In genomic region chr3:129973853-129974252, GRCh38 we compare ENCODE assay signal across 25 cellular contexts. TPM values are rescaled to one million over a fixed set of nuclear protein-coding genes. Genes with fewer than 3 reads are reported as not detected.
DNase-seq lines count a peak whose midpoint lies in the region; ATAC-seq, FAIRE-seq and TF ChIP-seq lines count a peak whose summit lies in the region.
"Had no signal": no experiment of that assay in that cellular context is flagged by ENCODE, and none has a peak within 500 bp of the region (broad histone marks: within the 10 kb centered on the region; RNA-seq: fewer than 3 reads in every experiment).

No MANE protein-coding gene starts in this region.

- ATAC-seq in GM21515 (IDR thresholded peaks at IDR 0.05; ENCODE audit: unreplicated experiment), result no peak
- ATAC-seq: foreskin keratinocyte; left cardiac atrium; stimulated activated memory B cell treated with anti-CD40 and anti-IgM and Interleukin-4, amounts not matched to agents 10 μg/mL and 1 μg/mL and 100 μg/mL, for 72 hours had no signal

- peaks cover 10% of the 10 kb centered on the region for H3K79me2 ChIP-seq in osteoblast (ENCODE audit: insufficient read depth, low read length)

- DNase-seq in NCI-H82 (lab: John Stamatoyannopoulos, UW), result peak; percentile 15
- no peak for DNase-seq in NCI-H82 treated with DMSO at 0.1 percent for 48 hours (lab: John Stamatoyannopoulos, UW; ENCODE audit: unreplicated experiment)
- no peak for DNase-seq in osteoblast (ENCODE audit: insufficient read length, low spot score, missing footprints)
- DNase-seq in RCC 7860 (ENCODE audit: low spot score), result no peak
- DNase-seq in GDM1 (lab: John Stamatoyannopoulos, UW), result no peak
- DNase-seq: activated CD4-positive, alpha-beta memory T cell treated with anti-CD3 and anti-CD28 coated beads for 36 hours; activated T-cell treated with anti-CD3 and anti-CD28 coated beads, Interleukin-2, amount 50 U/mL, for 4 hours; AML-193; foreskin keratinocyte; left cardiac atrium; midbrain; NCI-H1417; SIG-M5; tibial artery had no signal

- TF ChIP-seq CTCF in osteoblast (IDR thresholded peaks at IDR 0.05; ENCODE audit: extremely low read depth, low read depth, low read length), result no peak

- no peak for FAIRE-seq in RCC 7860 (lab: Jason Lieb, UNC)
- FAIRE-seq: G401.6 had no signal

- peak overlapping the region; percentile 80 for H3K4me2 ChIP-seq in osteoblast (ENCODE audit: insufficient read depth, low read length)

- peaks cover 3% of the 10 kb centered on the region for H4K20me1 ChIP-seq in osteoblast (ENCODE audit: insufficient read depth, low read length)

- no peak overlapping the region for H3K9ac ChIP-seq in HUES6 (ENCODE audit: low read length)

- H3K27ac ChIP-seq in HUES6 (ENCODE audit: low read depth, low read length), result no peak overlapping the region
- H3K27ac ChIP-seq in osteoblast (ENCODE audit: low read depth, low read length), result no peak overlapping the region
- H3K27ac ChIP-seq: 22Rv1, breast epithelium, foreskin keratinocyte, ovary, tibial artery, VCaP had no signal

- peak overlapping the region; percentile 58 for H3K4me3 ChIP-seq in HUES6 (ENCODE audit: low read depth, low read length)
- H3K4me3 ChIP-seq in iPS-18c (ENCODE audit: insufficient read depth, low read depth, low read length), result peak overlapping the region; percentile 34; the same call in 1 of the 2 replicates
- H3K4me3 ChIP-seq in osteoblast (ENCODE audit: insufficient read depth, low read length), result no peak overlapping the region
- H3K4me3 ChIP-seq: HAP-1, ovary had no signal

- H3K4me1 ChIP-seq in HUES6 (ENCODE audit: control insufficient read depth, insufficient read depth, low read length) (peaks cover 23% of the 10 kb centered on the region), osteoblast (ENCODE audit: insufficient read depth, low read length) (peaks cover 9% of the 10 kb centered on the region)
- H3K4me1 ChIP-seq: foreskin keratinocyte, HAP-1 had no signal

- H2AFZ ChIP-seq in osteoblast (ENCODE audit: low read length), result no peak overlapping the region

- H3K36me3 ChIP-seq in HUES6 (ENCODE audit: control insufficient read depth, insufficient read depth, low read length) (no peaks in the 10 kb centered on the region), osteoblast (ENCODE audit: insufficient read depth, low read length) (peaks cover 17% of the 10 kb centered on the region)
- H3K36me3 ChIP-seq: breast epithelium, HAP-1, ovary, tibial artery had no signal

- H3K27me3 ChIP-seq in HUES6 (ENCODE audit: control insufficient read depth, insufficient read depth, low read length), result peaks cover 99% of the 10 kb centered on the region
- H3K27me3 ChIP-seq in osteoblast (ENCODE audit: insufficient read depth, low read length), result peaks cover 10% of the 10 kb centered on the region
- H3K27me3 ChIP-seq: ovary had no signal

- H3K9me3 ChIP-seq in HUES6 (ENCODE audit: control insufficient read depth, insufficient read depth, low read depth, low read length) (no peaks in the 10 kb centered on the region), iPS-18c (ENCODE audit: control insufficient read depth, insufficient read depth, low read length) (no peaks in the 10 kb centered on the region), osteoblast (ENCODE audit: low read depth, low read length) (no peaks in the 10 kb centered on the region)
- H3K9me3 ChIP-seq: breast epithelium, HAP-1, ovary, tibial artery had no signal

RNA-seq across cellular contexts. Expression of gene TRH, which starts 0.7 kb away (rescaled TPM):
- under 0.01 TPM in 2 replicates for total RNA-seq in osteoblast
- total RNA-seq: activated CD4-positive, alpha-beta memory T cell treated with anti-CD3 and anti-CD28 coated beads for 36 hours; activated T-cell treated with anti-CD3 and anti-CD28 coated beads, Interleukin-2, amount 50 U/mL, for 4 hours; breast epithelium; foreskin keratinocyte; left cardiac atrium; OCI-LY7 had no signal
